Comparison of ENCODE assay signal across 9 cellular contexts in genomic region chr12:110012137-110012536, GRCh38. TPM values are rescaled to one million over a fixed set of nuclear protein-coding genes. Genes with fewer than 3 reads are reported as not detected.
A peak's percentile ranks its signal among the peaks of the same experiment; 100 is the strongest.
DNase-seq lines count a peak whose midpoint lies in the region; ATAC-seq, FAIRE-seq and TF ChIP-seq lines count a peak whose summit lies in the region.
"Had no signal": no experiment of that assay in that cellular context is flagged by ENCODE, and none has a peak within 500 bp of the region (broad histone marks: within the 10 kb centered on the region; RNA-seq: fewer than 3 reads in every experiment).

No MANE protein-coding gene starts in this region.

- no peaks in the 10 kb centered on the region for H3F3A ChIP-seq in PC-9 (ENCODE audit: insufficient read depth, low read depth)

- H4K20me1 ChIP-seq in PC-9 (ENCODE audit: insufficient read depth) = no peaks in the 10 kb centered on the region

- H3K36me3 ChIP-seq in PC-9 (ENCODE audit: low read depth) (peaks cover 4% of the 10 kb centered on the region), left lung (peaks cover 0 to 47% of the 10 kb centered on the region in 2 donors)

- H3K4me1 ChIP-seq in PC-9 (replicated peaks; ENCODE audit: insufficient read depth) = no peaks in the 10 kb centered on the region
- H3K4me1 ChIP-seq in left lung = peaks cover 6 to 42% of the 10 kb centered on the region in 2 donors

- intact Hi-C loops in PC-9 (cut with micrococcal nuclease; ENCODE audit: unreplicated experiment) (no loop called here), left lung (cut with DNase I) (no loop called here), posterior vena cava (cut with DNase I) (no loop called here)

- no peaks in the 10 kb centered on the region for H3K9me2 ChIP-seq in PC-9 (ENCODE audit: insufficient read depth)

- peaks cover 34% of the 10 kb centered on the region for H3K79me2 ChIP-seq in PC-9 (ENCODE audit: low read depth)

- TF ChIP-seq POLR2A in GM12892 (IDR thresholded peaks at IDR 0.05; ENCODE audit: low read depth, low read length) = no peak

- peak; percentile 86 for FAIRE-seq in GM12892 (lab: Jason Lieb, UNC)
- no peak for FAIRE-seq in frontal cortex (lab: Jason Lieb, UNC)

- CTCF ChIA-PET in PC-9 (lab: Charles Lee) = no interaction called here

- no peak overlapping the region for H3K4me2 ChIP-seq in PC-9

- H3K27me3 ChIP-seq in PC-9 (ENCODE audit: insufficient read depth, low read depth) (no peaks in the 10 kb centered on the region), left lung (no peaks in the 10 kb centered on the region)

- H3K9me3 ChIP-seq in PC-9 (ENCODE audit: insufficient read depth, low read depth) = no peaks in the 10 kb centered on the region
- H3K9me3 ChIP-seq in left lung = peaks cover 0 to 2% of the 10 kb centered on the region in 2 donors

- H3K4me3 ChIP-seq in PC-9 (no peak overlapping the region), left lung (no peak overlapping the region)

- DNase-seq in GM12892 (ENCODE audit: insufficient read length) = no peak
- peak; percentile 43 to 46 for DNase-seq in PC-9
- peak in 1 of 2 donors; percentile 65 for DNase-seq in left lung
- DNase-seq in posterior vena cava (ENCODE audit: low spot score) = no peak
- DNase-seq in cerebellar cortex (ENCODE audit: low spot score) = no peak
- DNase-seq in NCI-H82 (lab: John Stamatoyannopoulos, UW) = no peak
- DNase-seq in frontal cortex (ENCODE audit: low spot score in 2 of 2) = no peak
- DNase-seq: OCI-M1 had no signal

- BruUV-seq in PC-9 (replicated peaks; lab: Mats Ljungman, UMichigan) = no TSS peak

- peak; percentile 58 for ATAC-seq in GM21447 (IDR thresholded peaks at IDR 0.05; ENCODE audit: unreplicated experiment)
- peak; percentile 86 for ATAC-seq in left lung

- POLR2A ChIA-PET in PC-9 (lab: Charles Lee; ENCODE audit: unreplicated experiment) = interaction anchor here (1.0 kb wide), 1 partner anchor 12 kb away, joined by 4 read pairs; no protein-coding TSS in a partner anchor

- H2AFZ ChIP-seq in PC-9 = no peak overlapping the region

- no peak overlapping the region; the same call in 1 of the 2 replicates for H3K27ac ChIP-seq in PC-9
- H3K27ac ChIP-seq in left lung = peak overlapping the region; percentile 8 to 24

- TF ChIP-seq CTCF in PC-9 (conservative IDR thresholded peaks at IDR 0.05) (no peak), left lung (IDR thresholded peaks at IDR 0.05) (no peak)

RNA-seq across cellular contexts. Expression of gene ANKRD13A, which starts 12.9 kb away (rescaled TPM):
- 57.1 TPM for polyA plus RNA-seq in GM12892 (2012; ENCODE audit: missing spikeins)
- total RNA-seq in PC-9 (2021) (61.8 and 66.9 TPM in 2 replicates), left lung (10 to 100 TPM; 57.0 to 69.9 TPM), posterior vena cava (10 to 100 TPM; 54.0 to 55.2 TPM), frontal cortex (24.9 TPM)

RNA-seq across cellular contexts. Expression of gene GIT2, which starts 16.0 kb away (rescaled TPM):
- 34.4 TPM for polyA plus RNA-seq in GM12892 (2012; ENCODE audit: missing spikeins)
- total RNA-seq in PC-9 (2021) (27.2 and 36.7 TPM in 2 replicates), left lung (10 to 100 TPM; 42.7 to 72.7 TPM), posterior vena cava (10 to 100 TPM; 44.9 to 48.0 TPM), frontal cortex (20.4 TPM)

RNA-seq across cellular contexts. Expression of gene C12orf76, which starts 36.2 kb away (rescaled TPM):
- polyA plus RNA-seq in GM12892 (2012; ENCODE audit: missing spikeins) = 14.7 TPM
- total RNA-seq in PC-9 (2021) = 29.2 and 29.4 TPM in 2 replicates
- total RNA-seq in left lung = 10 to 100 TPM; 13.9 to 25.1 TPM
- total RNA-seq in posterior vena cava = 1 to 10 TPM; 6.7 to 9.2 TPM
- total RNA-seq in frontal cortex = 113 TPM

Comparison
In these comparisons a context has a peak if more than half of its experiments do, and no peak if none do; other contexts are left out.
1. DNase-seq: peak in PC-9 (2 of 2); none in GM12892 (single experiment), posterior vena cava (single experiment), cerebellar cortex (single experiment), NCI-H82 (single experiment) and frontal cortex (0 of 2).